In genomic region chr1:87084247-87084836, GRCh38 we compare ENCODE assay signal across 9 cellular contexts.
DNase-seq lines count a peak whose midpoint lies in the region; ATAC-seq, FAIRE-seq and TF ChIP-seq lines count a peak whose summit lies in the region.
"Had no signal": no experiment of that assay in that cellular context is flagged by ENCODE, and none has a peak within 500 bp of the region (broad histone marks: within the 10 kb centered on the region; RNA-seq: fewer than 3 reads in every experiment).

No MANE protein-coding gene starts in this region.

- DNase-seq in AG10803 (ENCODE audit: low read depth) (peak; percentile 51), NCI-H2196 treated with DMSO at 0.1 percent for 48 hours (lab: John Stamatoyannopoulos, UW; ENCODE audit: unreplicated experiment) (peak; percentile 19), bronchial epithelial cell (ENCODE audit: low read depth) (peak; percentile 44), lung microvascular endothelial cell (ENCODE audit: low read depth in 2 of 2) (peak; percentile 43 to 64)
- no peak for DNase-seq in activated naive CD4-positive, alpha-beta T cell treated with anti-CD3 and anti-CD28 coated beads, Interleukin-2, amount 50 U/mL, for 16 hours
- DNase-seq: activated naive CD8-positive, alpha-beta T cell treated with anti-CD3 and anti-CD28 coated beads, Interleukin-2, amount 10 ng/mL, durations not matched to agents 7 days and 5 days had no signal

- TF ChIP-seq CTCF in AG10803 (conservative IDR thresholded peaks at IDR 0.05; ENCODE audit: low read length), result peak; percentile 56
- TF ChIP-seq CTCF in bronchial epithelial cell (IDR thresholded peaks at IDR 0.05; ENCODE audit: insufficient read depth, low read length, severe bottlenecking), result peak; percentile 15

- no peak overlapping the region for H3K4me3 ChIP-seq in AG10803 (ENCODE audit: low read length)
- no peak overlapping the region for H3K4me3 ChIP-seq in bronchial epithelial cell (ENCODE audit: low read depth, low read length)

- no peaks in the 10 kb centered on the region for H3K27me3 ChIP-seq in bronchial epithelial cell (ENCODE audit: control insufficient read depth, insufficient read depth, low read length)

- peak; percentile 66 for ATAC-seq in GM21529 (IDR thresholded peaks at IDR 0.05; ENCODE audit: unreplicated experiment)
- no peak for ATAC-seq in HG03135 (IDR thresholded peaks at IDR 0.05; ENCODE audit: unreplicated experiment)
- ATAC-seq in HG03520 (IDR thresholded peaks at IDR 0.05; ENCODE audit: unreplicated experiment), result no peak

- H3K36me3 ChIP-seq in bronchial epithelial cell (ENCODE audit: control insufficient read depth, insufficient read depth, low read length), result no peaks in the 10 kb centered on the region

- FAIRE-seq in bronchial epithelial cell (lab: Jason Lieb, UNC), result no peak
